Comparison of ENCODE assay signal across 8 cellular contexts in genomic region chr13:97221989-97222700, GRCh38. TPM values are rescaled to one million over a fixed set of nuclear protein-coding genes. Genes with fewer than 3 reads are reported as not detected.
DNase-seq lines count a peak whose midpoint lies in the region; ATAC-seq and TF ChIP-seq lines count a peak whose summit lies in the region.

Gene MBNL2, plus strand, starts transcription at chr13:97222333. Its CDS starts 53,903 bp downstream, at chr13:97276236.

- intact Hi-C loops in spleen (cut with DNase I; ENCODE audit: low total_unique reads): no loop called here

- H3K27me3 ChIP-seq in spleen (replicated peaks in 1 of 7): peaks cover 0 to 8% (median 0%) of the 10 kb centered on the region in 7 donors

- peaks cover 24 to 58% (median 41%) of the 10 kb centered on the region in 6 donors for H3K4me1 ChIP-seq in spleen

- ATAC-seq in GM18907 (IDR thresholded peaks at IDR 0.05; ENCODE audit: unreplicated experiment) (peak; percentile 95), HG03139 (IDR thresholded peaks at IDR 0.05; ENCODE audit: unreplicated experiment) (peak; percentile 95)

- H3K27ac ChIP-seq in caudate nucleus (ENCODE audit: low read depth, low read length) (peak within 1 kb of the TSS; percentile 97), spleen (peak within 1 kb of the TSS; percentile 76 to 92 (median 83))

- DNase-seq in ACHN (peak; percentile 89), NCI-H2196 treated with DMSO at 0.1 percent for 48 hours (lab: John Stamatoyannopoulos, UW; ENCODE audit: unreplicated experiment) (peak; percentile 39), caudate nucleus (lab: John Stamatoyannopoulos, UW) (peak; percentile 63 to 99 (median 93)), iris pigment epithelial cell (ENCODE audit: low read depth) (peak; percentile 98), spleen (peak; percentile 96)
- peak; percentile 51 to 69 (median 62) for DNase-seq in activated CD4-positive, CD25-positive, alpha-beta regulatory T cell (lab: John Stamatoyannopoulos, UW)

- H3K9me3 ChIP-seq in spleen: no peaks in the 10 kb centered on the region

- TF ChIP-seq POLR2A in spleen (IDR thresholded peaks at IDR 0.05): peak in 2 of 3 donors; percentile 23 to 67

- peak within 1 kb of the TSS; percentile 44 to 85 (median 57) for H3K4me3 ChIP-seq in spleen

- no peak for TF ChIP-seq CTCF in spleen (IDR thresholded peaks at IDR 0.05 in 8 of 11, conservative IDR thresholded peaks at IDR 0.05 in 3 of 11)

- 7 to 11% (median 10%) methylated on average over 15 of the region's 15 CpGs for WGBS in spleen, 5 donors

- H3K36me3 ChIP-seq in spleen: no peaks in the 10 kb centered on the region

- in situ Hi-C loops in ACHN (cut with HindIII; ENCODE audit: low pct_ligation_motif_present, low pct_unique_long_range_greater_than_20kb, low sequenced_read_pairs): loop anchor here (25.0 kb wide), 1 partner anchor 140 kb away; no protein-coding TSS in a partner anchor

RNA-seq across cellular contexts. Expression of gene MBNL2, which starts in this region (rescaled TPM):
- 10 to 100 TPM; 28.2 to 56.3 (median 40.4) TPM for total RNA-seq in spleen
- 1 to 10 TPM; 7.0 to 7.7 (median 7.4) TPM for polyA plus RNA-seq in spleen

Comparison
In these comparisons a context has a peak if more than half of its experiments do, and no peak if none do; other contexts are left out.
1. Peak in every context shown above with its lines: DNase-seq, ATAC-seq, H3K4me3 ChIP-seq and H3K27ac ChIP-seq.
2. DNase-seq: peak in every context shown above with its lines; median percentile 98 in iris pigment epithelial cell; 96 in spleen; 93 in caudate nucleus; 89 in ACHN; 62 in activated CD4-positive, CD25-positive, alpha-beta regulatory T cell; 39 in NCI-H2196 treated with DMSO at 0.1 percent for 48 hours.